In genomic region chr19:43598445-43599240, GRCh38 we compare ENCODE assay signal across 1 cellular context.
TF ChIP-seq lines count a peak whose summit lies in the region.

No MANE protein-coding gene starts in this region.

TF ChIP-seq in GM23338, 12 proteins besides CTCF, POLR2A, EP300 and RAD21:
- TF ChIP-seq EZH2 (IDR thresholded peaks at IDR 0.05; ENCODE audit: low read depth, unreplicated experiment) (no peak), ZNF331 (CRISPR knock-in tag; IDR thresholded peaks at IDR 0.05; ENCODE audit: low read depth) (no peak), ETS1 (IDR thresholded peaks at IDR 0.05) (no peak), ZNF114 (CRISPR knock-in tag; IDR thresholded peaks at IDR 0.05) (no peak), REST (IDR thresholded peaks at IDR 0.05; ENCODE audit: unreplicated experiment) (no peak), CREB1 (CRISPR knock-in tag; IDR thresholded peaks at IDR 0.05; ENCODE audit: low read depth) (no peak), EZH2phosphoT487 (IDR thresholded peaks at IDR 0.05; ENCODE audit: unreplicated experiment) (no peak), NANOG (IDR thresholded peaks at IDR 0.05; ENCODE audit: borderline replicate concordance) (no peak), JUNB (IDR thresholded peaks at IDR 0.05; ENCODE audit: unreplicated experiment) (no peak), POLR2AphosphoS5 (IDR thresholded peaks at IDR 0.05; ENCODE audit: low read depth) (no peak), ZNF462 (CRISPR knock-in tag; IDR thresholded peaks at IDR 0.05) (no peak), STAT1 (IDR thresholded peaks at IDR 0.05; ENCODE audit: unreplicated experiment) (no peak)
